ENCODE assay signal across 8 cellular contexts in genomic region chr12:122966743-122967058, GRCh38. TPM values are rescaled to one million over a fixed set of nuclear protein-coding genes. Genes with fewer than 3 reads are reported as not detected.
DNase-seq lines count a peak whose midpoint lies in the region; ATAC-seq and TF ChIP-seq lines count a peak whose summit lies in the region.

No MANE protein-coding gene starts in this region.

- H3K4me1 ChIP-seq in GM23338 (ENCODE audit: insufficient read depth) (peaks cover 5% of the 10 kb centered on the region), hepatocyte (ENCODE audit: insufficient read depth) (peaks cover 9% of the 10 kb centered on the region), skeletal muscle satellite cell (ENCODE audit: control insufficient read depth, insufficient read depth, low read length) (peaks cover 30% of the 10 kb centered on the region), HAP-1 (peaks cover 5% of the 10 kb centered on the region)

- no peaks in the 10 kb centered on the region for H3K36me3 Mint-ChIP-seq in GM23338 (ENCODE audit: low read depth)

- no peaks in the 10 kb centered on the region for H3K36me3 ChIP-seq in GM23338 (ENCODE audit: insufficient read depth)
- H3K36me3 ChIP-seq in SU-DHL-6 (ENCODE audit: low read length): no peaks in the 10 kb centered on the region
- H3K36me3 ChIP-seq in hepatocyte (replicated peaks; ENCODE audit: insufficient read depth, low read depth): no peaks in the 10 kb centered on the region
- H3K36me3 ChIP-seq in skeletal muscle satellite cell (ENCODE audit: insufficient read depth, low read length): no peaks in the 10 kb centered on the region
- peaks cover 2% of the 10 kb centered on the region for H3K36me3 ChIP-seq in HAP-1 (replicated peaks)

- no peak for ATAC-seq in GM23338

- no peaks in the 10 kb centered on the region for H3K79me2 ChIP-seq in GM23338 (replicated peaks; ENCODE audit: insufficient read depth)
- H3K79me2 ChIP-seq in SU-DHL-6 (ENCODE audit: insufficient read depth, low read length): no peaks in the 10 kb centered on the region
- no peaks in the 10 kb centered on the region for H3K79me2 ChIP-seq in hepatocyte

- no peaks in the 10 kb centered on the region for H4K20me1 ChIP-seq in GM23338 (replicated peaks; ENCODE audit: insufficient read depth)
- H4K20me1 ChIP-seq in SU-DHL-6 (ENCODE audit: low read depth, low read length): no peaks in the 10 kb centered on the region
- H4K20me1 ChIP-seq in hepatocyte (ENCODE audit: insufficient read depth, poor library complexity, severe bottlenecking): no peaks in the 10 kb centered on the region

- H3K27ac Mint-ChIP-seq in GM23338: no peak overlapping the region

- no peaks in the 10 kb centered on the region for H3K9me2 ChIP-seq in GM23338 (ENCODE audit: insufficient read depth)
- no peaks in the 10 kb centered on the region for H3K9me2 ChIP-seq in SU-DHL-6 (replicated peaks; ENCODE audit: insufficient read depth, low read length)
- no peaks in the 10 kb centered on the region for H3K9me2 ChIP-seq in hepatocyte (replicated peaks; ENCODE audit: insufficient read depth)

- H3K27me3 Mint-ChIP-seq in GM23338 (ENCODE audit: insufficient read depth, low read depth, poor library complexity): peaks cover 10% of the 10 kb centered on the region

- H3K4me2 ChIP-seq in GM23338: peak overlapping the region; percentile 71
- peak overlapping the region; percentile 50 for H3K4me2 ChIP-seq in SU-DHL-6 (ENCODE audit: low read depth, low read length, poor library complexity, severe bottlenecking)
- peak overlapping the region; percentile 97 for H3K4me2 ChIP-seq in hepatocyte
- peak overlapping the region; percentile 54 for H3K4me2 ChIP-seq in skeletal muscle satellite cell (ENCODE audit: low read length)

- H3K4me1 Mint-ChIP-seq in GM23338: peaks cover 16% of the 10 kb centered on the region

- DNase-seq in GM23338 (ENCODE audit: low spot score) (no peak), hepatocyte (ENCODE audit: low spot score) (no peak), NCI-H446 (lab: John Stamatoyannopoulos, UW) (no peak), NCI-H1092 (lab: John Stamatoyannopoulos, UW) (no peak), GM20000 (ENCODE audit: low spot score) (no peak), HAP-1 (ENCODE audit: low spot score in 2 of 2) (no peak)

- H3K27ac ChIP-seq in GM23338 (ENCODE audit: low read depth) (no peak overlapping the region), SU-DHL-6 (ENCODE audit: low read depth, low read length) (no peak overlapping the region), hepatocyte (no peak overlapping the region)

- H3K9ac ChIP-seq in SU-DHL-6 (ENCODE audit: low read length): no peak overlapping the region
- no peak overlapping the region for H3K9ac ChIP-seq in skeletal muscle satellite cell (ENCODE audit: low read depth, low read length)

- H3K9me3 ChIP-seq in SU-DHL-6 (ENCODE audit: insufficient read depth, low read length) (no peaks in the 10 kb centered on the region), hepatocyte (ENCODE audit: low read depth) (no peaks in the 10 kb centered on the region), skeletal muscle satellite cell (replicated peaks; ENCODE audit: low read length) (no peaks in the 10 kb centered on the region), HAP-1 (no peaks in the 10 kb centered on the region)

- H3F3A ChIP-seq in GM23338 (replicated peaks; ENCODE audit: low read depth) (no peaks in the 10 kb centered on the region), SU-DHL-6 (ENCODE audit: insufficient read depth) (peaks cover 5% of the 10 kb centered on the region; the same call in 1 of the 2 replicates)

- H3K4me3 Mint-ChIP-seq in GM23338: peak overlapping the region; percentile 47

- H3K4me3 ChIP-seq in GM23338: peak overlapping the region; percentile 29; the same call in 1 of the 2 replicates
- H3K4me3 ChIP-seq in SU-DHL-6 (ENCODE audit: insufficient read depth, low read length, poor library complexity, severe bottlenecking): no peak overlapping the region
- H3K4me3 ChIP-seq in hepatocyte: no peak overlapping the region
- H3K4me3 ChIP-seq in skeletal muscle satellite cell (ENCODE audit: low read length): no peak overlapping the region
- no peak overlapping the region for H3K4me3 ChIP-seq in HAP-1

- no peak for TF ChIP-seq CTCF in GM23338 (conservative IDR thresholded peaks at IDR 0.05; ENCODE audit: low read depth in 2 of 2)
- no peak for TF ChIP-seq CTCF in SU-DHL-6 (IDR thresholded peaks at IDR 0.05; ENCODE audit: insufficient read depth, low read length, poor library complexity, severe bottlenecking)
- no peak for TF ChIP-seq CTCF in hepatocyte (IDR thresholded peaks at IDR 0.05; ENCODE audit: poor library complexity)
- no peak for TF ChIP-seq CTCF in GM20000 (IDR thresholded peaks at IDR 0.05; ENCODE audit: extremely low read depth, missing control alignments)

- 51% methylated on average over 5 of the region's 5 CpGs for WGBS in hepatocyte (ENCODE audit: low lambda C conversion rate, missing lambda C conversion rate)

- H3K27me3 ChIP-seq in GM23338 (ENCODE audit: insufficient read depth): no peaks in the 10 kb centered on the region
- no peaks in the 10 kb centered on the region for H3K27me3 ChIP-seq in SU-DHL-6 (ENCODE audit: low read length)
- no peaks in the 10 kb centered on the region for H3K27me3 ChIP-seq in hepatocyte
- H3K27me3 ChIP-seq in skeletal muscle satellite cell (ENCODE audit: control insufficient read depth, insufficient read depth, low read length): no peaks in the 10 kb centered on the region
- no peaks in the 10 kb centered on the region for H3K27me3 ChIP-seq in HAP-1 (ENCODE audit: low read depth)

- H2AFZ ChIP-seq in GM23338: peak overlapping the region; percentile 66; the same call in 1 of the 2 replicates
- H2AFZ ChIP-seq in SU-DHL-6 (ENCODE audit: low read depth, low read length, severe bottlenecking): no peak overlapping the region
- H2AFZ ChIP-seq in hepatocyte: no peak overlapping the region

- no peaks in the 10 kb centered on the region for H3K9me3 Mint-ChIP-seq in GM23338

- in situ Hi-C loops in HAP-1 (cut with MboI; ENCODE audit: low sequenced_read_pairs): no loop called here

TF ChIP-seq in GM23338, 12 proteins besides CTCF, POLR2A, EP300 and RAD21:
- TF ChIP-seq EZH2 (IDR thresholded peaks at IDR 0.05; ENCODE audit: low read depth, unreplicated experiment): no peak
- peak; percentile 50; the same call in 1 of the 2 replicates for TF ChIP-seq POLR2AphosphoS5 (IDR thresholded peaks at IDR 0.05; ENCODE audit: low read depth)

RNA-seq across cellular contexts. Expression of gene ABCB9, which starts 0.4 kb away (rescaled TPM):
- total RNA-seq in GM23338 (2014; rRNA removed; shearing (Covaris generic)): 7.0 and 7.7 TPM in 2 replicates
- 1.2 and 1.4 TPM in 2 replicates for polyA plus RNA-seq in GM23338 (2016; fragmentation: Nextera tagmentation; extraction: Ambion mirVana)
- total RNA-seq in hepatocyte: 3.9 and 4.4 TPM in 2 replicates
- 5.5 and 7.3 TPM in 2 replicates for polyA plus RNA-seq in hepatocyte
- 9.0 and 9.9 TPM in 2 replicates for total RNA-seq in skeletal muscle satellite cell (2012; rRNA removed)

RNA-seq across cellular contexts. Expression of gene OGFOD2, which starts 8.3 kb away (rescaled TPM):
- 11.6 and 16.1 TPM in 2 replicates for total RNA-seq in GM23338 (2014; rRNA removed; shearing (Covaris generic))
- polyA plus RNA-seq in GM23338 (2016; fragmentation: Nextera tagmentation; extraction: Ambion mirVana) (13.1 and 14.3 TPM in 2 replicates), hepatocyte (23.9 and 26.5 TPM in 2 replicates)
- 11.4 and 13.4 TPM in 2 replicates for total RNA-seq in hepatocyte
- 9.8 and 12.7 TPM in 2 replicates for total RNA-seq in skeletal muscle satellite cell (2012; rRNA removed)

RNA-seq across cellular contexts. Expression of gene ARL6IP4, which starts 13.8 kb away (rescaled TPM):
- 68.7 and 85.5 TPM in 2 replicates for total RNA-seq in GM23338 (2014; rRNA removed; shearing (Covaris generic))
- polyA plus RNA-seq in GM23338 (2016; fragmentation: Nextera tagmentation; extraction: Ambion mirVana): 169 and 176 TPM in 2 replicates
- total RNA-seq in hepatocyte: 131 and 138 TPM in 2 replicates
- polyA plus RNA-seq in hepatocyte: 248 and 284 TPM in 2 replicates
- 139 and 158 TPM in 2 replicates for total RNA-seq in skeletal muscle satellite cell (2012; rRNA removed)
